ENCODE assay signal across 8 cellular contexts in genomic region chr16:30921459-30921747, GRCh38. TPM values are rescaled to one million over a fixed set of nuclear protein-coding genes. Genes with fewer than 3 reads are reported as not detected.
DNase-seq lines count a peak whose midpoint lies in the region; ATAC-seq, FAIRE-seq and TF ChIP-seq lines count a peak whose summit lies in the region.

No MANE protein-coding gene starts in this region.

- H3K4me3 ChIP-seq in left ventricle myocardium inferior, result peak overlapping the region; percentile 84
- peak overlapping the region; percentile 85 for H3K4me3 ChIP-seq in K562
- peak overlapping the region; percentile 42 for H3K4me3 ChIP-seq in urinary bladder (ENCODE audit: low read depth, low read length)

- no peaks in the 10 kb centered on the region for H3K9me1 ChIP-seq in K562 (ENCODE audit: control insufficient read depth, insufficient read depth, low read length)

- TF ChIP-seq RAD21 in K562 (CRISPR knock-in tag; conservative IDR thresholded peaks at IDR 0.05 in 1 of 2, IDR thresholded peaks at IDR 0.05 in 1 of 2), result no peak

- TF ChIP-seq EP300 in K562 (IDR thresholded peaks at IDR 0.05; ENCODE audit: low read length), result no peak

- H3K4me2 ChIP-seq in K562 (ENCODE audit: insufficient read depth, low read length), result peak overlapping the region; percentile 92

- no peak for TF ChIP-seq CTCF in left ventricle myocardium inferior (IDR thresholded peaks at IDR 0.05; ENCODE audit: borderline replicate concordance)
- no peak; a peak in 1 of 6 replicates for TF ChIP-seq CTCF in K562 (IDR thresholded peaks at IDR 0.05 in 2 of 3, conservative IDR thresholded peaks at IDR 0.05 in 1 of 3; ENCODE audit: insufficient read depth in 2 of 3, low read depth in 1 of 3, low read length in 3 of 3)
- no peak for TF ChIP-seq CTCF in mesothelial cell of epicardium (IDR thresholded peaks at IDR 0.05; ENCODE audit: unreplicated experiment)

- no peak for ATAC-seq in Right ventricle myocardium superior (ENCODE audit: poor library complexity)
- no peak for ATAC-seq in K562

- intact Hi-C loops in left ventricle myocardium inferior (cut with micrococcal nuclease) (no loop called here), Right ventricle myocardium superior (cut with DNase I) (loop anchor here (2.0 to 10.0 kb wide), 2 partner anchors 77 to 1117 kb away; partner anchors contain the start of gene MAZ), K562 (cut with micrococcal nuclease) (loop anchor here (1.0 to 5.0 kb wide), 4 partner anchors 27 to 264 kb away; partner anchors contain the start of genes BCL7C and FBRS)

- H3K27ac ChIP-seq in left ventricle myocardium inferior (replicated peaks) (peak overlapping the region; percentile 96), K562 (ENCODE audit: extremely low read depth, low read depth, low read length) (no peak overlapping the region), urinary bladder (ENCODE audit: low read depth) (peak overlapping the region; percentile 53)

- peaks cover 13% of the 10 kb centered on the region for H3K4me1 Mint-ChIP-seq in mesothelial cell of epicardium

- peak overlapping the region; percentile 100 for H3K4me3 Mint-ChIP-seq in mesothelial cell of epicardium

- H2AFZ ChIP-seq in K562 (ENCODE audit: low read depth, low read length), result peak overlapping the region; percentile 89

- peaks cover 32% of the 10 kb centered on the region for H3K4me1 ChIP-seq in left ventricle myocardium inferior
- peaks cover 3 to 35% of the 10 kb centered on the region in 2 experiments; a peak in 4 of 5 replicates for H3K4me1 ChIP-seq in K562 (replicated peaks in 1 of 2; ENCODE audit: control insufficient read depth in 2 of 2, insufficient read depth in 2 of 2, low read length in 2 of 2)
- no peaks in the 10 kb centered on the region for H3K4me1 ChIP-seq in urinary bladder (ENCODE audit: insufficient read depth)

- no peaks in the 10 kb centered on the region for H3K27me3 ChIP-seq in left ventricle myocardium inferior (ENCODE audit: low read depth)
- no peaks in the 10 kb centered on the region; a peak in 1 of 5 replicates for H3K27me3 ChIP-seq in K562 (ENCODE audit: control insufficient read depth in 2 of 2, insufficient read depth in 2 of 2, low read length in 2 of 2)

- in situ Hi-C loops in K562 (cut with MboI), result loop anchor here (5.0 kb wide), 1 partner anchor 74 kb away; no protein-coding TSS in a partner anchor

- DNase-seq in left ventricle myocardium inferior (no peak), Right ventricle myocardium superior (no peak), K562 (ENCODE audit: extremely low read depth in 1 of 4, low spot score in 3 of 4) (no peak), mesothelial cell of epicardium (ENCODE audit: low spot score in 2 of 2, unreplicated experiment in 2 of 2) (no peak), RCC 7860 (ENCODE audit: low spot score) (no peak), NCI-H1417 treated with DMSO at 0.1 percent for 48 hours (lab: John Stamatoyannopoulos, UW) (no peak), SIG-M5 treated with dmso at 0.1 percent for 504 hours (lab: John Stamatoyannopoulos, UW; ENCODE audit: unreplicated experiment) (no peak)

- H3K9me3 ChIP-seq in left ventricle myocardium inferior (replicated peaks) (no peaks in the 10 kb centered on the region), K562 (replicated peaks; ENCODE audit: control insufficient read depth, insufficient read depth, low read depth, low read length) (no peaks in the 10 kb centered on the region)

- H3K9me3 Mint-ChIP-seq in mesothelial cell of epicardium, result no peaks in the 10 kb centered on the region

- H4K20me1 ChIP-seq in K562 (replicated peaks; ENCODE audit: control insufficient read depth, insufficient read depth, low read length), result 0 out of 2 replicates have a peak, but pooled peaks cover 3% of the 10 kb centered on the region

- BruUV-seq in K562 (replicated peaks; lab: Mats Ljungman, UMichigan), result no TSS peak

- no peaks in the 10 kb centered on the region for H3K27me3 Mint-ChIP-seq in mesothelial cell of epicardium (ENCODE audit: low read depth)

- POLR2A ChIA-PET in K562 (lab: Yijun Ruan, JAX), result interaction anchor here (0.6 kb wide), 1 partner anchor 164 kb away, joined by 3 read pairs; no protein-coding TSS in a partner anchor

- FAIRE-seq in K562 (lab: Jason Lieb, UNC), result no peak
- no peak for FAIRE-seq in RCC 7860 (lab: Jason Lieb, UNC)

- WGBS in K562 (ENCODE audit: insufficient coverage, low coverage, missing lambda C conversion rate), result 15% methylated on average over 6 of the region's 6 CpGs
- 24% methylated on average over 6 of the region's 6 CpGs for WGBS in urinary bladder

- H3K36me3 ChIP-seq in left ventricle myocardium inferior, result no peaks in the 10 kb centered on the region
- peaks cover 13% of the 10 kb centered on the region; the same call in 1 of the 3 replicates for H3K36me3 ChIP-seq in K562 (ENCODE audit: control insufficient read depth, insufficient read depth, low read length)
- no peaks in the 10 kb centered on the region for H3K36me3 ChIP-seq in urinary bladder (ENCODE audit: insufficient read depth)

- H3K36me3 Mint-ChIP-seq in mesothelial cell of epicardium, result no peaks in the 10 kb centered on the region

- CTCF ChIA-PET in K562 (lab: Yijun Ruan, JAX; ENCODE audit: low intra/inter-chr PET ratio), result interaction anchor here (1.2 to 1.9 kb wide), 2 partner anchors 76 to 263 kb away, joined by 5 to 20 read pairs; no protein-coding TSS in a partner anchor

- H3K79me2 ChIP-seq in K562 (ENCODE audit: control insufficient read depth, insufficient read depth, low read length), result peaks cover 17% of the 10 kb centered on the region

- H3K27ac Mint-ChIP-seq in mesothelial cell of epicardium, result peak overlapping the region; percentile 100

- H3K9ac ChIP-seq in K562 (ENCODE audit: insufficient read depth in 1 of 2, low read depth in 2 of 2, low read length in 2 of 2), result peak overlapping the region; percentile 58 to 77; a peak in 2 of 4 replicates

- no peak for TF ChIP-seq POLR2A in K562 (conservative IDR thresholded peaks at IDR 0.05)

RNA-seq across cellular contexts. Expression of gene FBXL19, which starts 2.0 kb away (rescaled TPM):
- total RNA-seq in left ventricle myocardium inferior (6.3 TPM), Right ventricle myocardium superior (4.7 TPM), K562 (2014; rRNA removed) (32.7 and 48.1 TPM in 2 replicates), K562 (2014; rRNA removed; fragmentation: Illumina TruSeq; extraction: Trizol) (6.8 and 6.9 TPM in 2 replicates), K562 (2015; rRNA removed; fragmentation: Illumina TruSeq; extraction: Trizol) (17.6 and 17.8 TPM in 2 replicates), K562 (2021) (40.4 and 48.0 TPM in 2 replicates), mesothelial cell of epicardium (53.5 to 56.4 TPM (median 54.9 TPM) in 3 replicates), urinary bladder (9.6 TPM)
- total RNA-seq in K562 (2011; cell fraction: chromatin; rRNA removed; ENCODE audit: low replicate concordance), result 10.1 and 37.5 TPM in 2 replicates
- total RNA-seq in K562 (2011; cell fraction: nucleolus; rRNA removed), result 30.4 and 31.2 TPM in 2 replicates
- total RNA-seq in K562 (2011; cell fraction: nucleoplasm; rRNA removed), result 14.5 and 15.4 TPM in 2 replicates
- polyA plus RNA-seq in K562 (2011; rRNA removed) (9.1 and 9.9 TPM in 2 replicates), K562 (2014; fragmentation: Illumina TruSeq; extraction: Trizol) (7.6 and 18.1 TPM in 2 replicates), K562 (2014; fragmentation: Nextera tagmentation; extraction: Ambion mirVana) (under 1 TPM in 1 of 2 experiments, not detected in 1; 0.13 TPM), K562 (2014; rRNA removed) (22.0 and 26.0 TPM in 2 replicates), urinary bladder (15.2 TPM)
- polyA plus RNA-seq in K562 (2011; cell fraction: cytosol; rRNA removed), result 12.4 and 47.6 TPM in 2 replicates
- polyA plus RNA-seq in K562 (2011; cell fraction: nucleus; rRNA removed), result 16.9 and 37.2 TPM in 2 replicates
- 17.7 and 25.5 TPM in 2 replicates for polyA plus RNA-seq in K562 (2012)
- polyA minus RNA-seq in K562 (2011; rRNA and poly(A)+ RNA removed), result 3.8 and 7.2 TPM in 2 replicates
- polyA minus RNA-seq in K562 (2011; cell fraction: cytosol; rRNA and poly(A)+ RNA removed), result 26.1 and 27.7 TPM in 2 replicates
- polyA minus RNA-seq in K562 (2011; cell fraction: nucleus; rRNA and poly(A)+ RNA removed), result 7.5 and 9.4 TPM in 2 replicates

RNA-seq across cellular contexts. Expression of gene CTF1, which starts 25.0 kb away (rescaled TPM):
- total RNA-seq in left ventricle myocardium inferior, result 9.6 TPM
- 6.5 TPM for total RNA-seq in Right ventricle myocardium superior
- total RNA-seq in K562 (2011; cell fraction: chromatin; rRNA removed; ENCODE audit: low replicate concordance), result 2.9 and 6.1 TPM in 2 replicates
- total RNA-seq in K562 (2011; cell fraction: nucleolus; rRNA removed), result 4.2 and 5.5 TPM in 2 replicates
- 6.2 and 12.7 TPM in 2 replicates for total RNA-seq in K562 (2011; cell fraction: nucleoplasm; rRNA removed)
- total RNA-seq in K562 (2014; rRNA removed), result 0.36 and 1.0 TPM in 2 replicates
- total RNA-seq in K562 (2014; rRNA removed; fragmentation: Illumina TruSeq; extraction: Trizol), result 0.38 and 0.44 TPM in 2 replicates
- 0.33 and 0.53 TPM in 2 replicates for total RNA-seq in K562 (2015; rRNA removed; fragmentation: Illumina TruSeq; extraction: Trizol)
- total RNA-seq in K562 (2021), result 1.8 TPM in 2 replicates
- 1.9 and 3.6 TPM in 2 replicates for polyA plus RNA-seq in K562 (2011; rRNA removed)
- 6.9 and 7.6 TPM in 2 replicates for polyA plus RNA-seq in K562 (2011; cell fraction: cytosol; rRNA removed)
- 11.5 and 14.8 TPM in 2 replicates for polyA plus RNA-seq in K562 (2011; cell fraction: nucleus; rRNA removed)
- 2.0 and 5.6 TPM in 2 replicates for polyA plus RNA-seq in K562 (2012)
- polyA plus RNA-seq in K562 (2014; fragmentation: Illumina TruSeq; extraction: Trizol), result 2.5 and 2.8 TPM in 2 replicates
- under 1 TPM; 0.24 to 0.35 TPM for polyA plus RNA-seq in K562 (2014; fragmentation: Nextera tagmentation; extraction: Ambion mirVana)
- polyA plus RNA-seq in K562 (2014; rRNA removed), result 1.8 and 2.1 TPM in 2 replicates
- polyA minus RNA-seq in K562 (2011; rRNA and poly(A)+ RNA removed), result 0.98 and 1.7 TPM in 2 replicates
- 1.1 and 1.4 TPM in 2 replicates for polyA minus RNA-seq in K562 (2011; cell fraction: cytosol; rRNA and poly(A)+ RNA removed)
- polyA minus RNA-seq in K562 (2011; cell fraction: nucleus; rRNA and poly(A)+ RNA removed), result 1.3 and 1.9 TPM in 2 replicates
- total RNA-seq in mesothelial cell of epicardium, result 9.1 to 11.5 TPM (median 10.3 TPM) in 3 replicates
- 2.1 TPM for total RNA-seq in urinary bladder
- 16.8 TPM for polyA plus RNA-seq in urinary bladder

RNA-seq across cellular contexts. Expression of gene ORAI3, which starts 27.5 kb away (rescaled TPM):
- total RNA-seq in left ventricle myocardium inferior (12.2 TPM), Right ventricle myocardium superior (9.5 TPM), K562 (2014; rRNA removed) (19.0 and 23.5 TPM in 2 replicates), K562 (2014; rRNA removed; fragmentation: Illumina TruSeq; extraction: Trizol) (6.3 and 7.8 TPM in 2 replicates), K562 (2015; rRNA removed; fragmentation: Illumina TruSeq; extraction: Trizol) (12.4 and 12.9 TPM in 2 replicates), K562 (2021) (21.9 and 23.3 TPM in 2 replicates), mesothelial cell of epicardium (25.8 to 28.2 TPM (median 26.2 TPM) in 3 replicates), urinary bladder (16.7 TPM)
- 12.4 and 41.2 TPM in 2 replicates for total RNA-seq in K562 (2011; cell fraction: chromatin; rRNA removed; ENCODE audit: low replicate concordance)
- total RNA-seq in K562 (2011; cell fraction: nucleolus; rRNA removed), result 46.8 and 54.4 TPM in 2 replicates
- total RNA-seq in K562 (2011; cell fraction: nucleoplasm; rRNA removed), result 36.7 and 43.2 TPM in 2 replicates
- polyA plus RNA-seq in K562 (2011; rRNA removed) (15.8 and 29.7 TPM in 2 replicates), K562 (2014; fragmentation: Illumina TruSeq; extraction: Trizol) (14.1 and 18.0 TPM in 2 replicates), K562 (2014; fragmentation: Nextera tagmentation; extraction: Ambion mirVana) (1 to 10 TPM; 4.9 to 5.8 TPM), K562 (2014; rRNA removed) (16.5 and 19.0 TPM in 2 replicates), urinary bladder (39.7 TPM)
- polyA plus RNA-seq in K562 (2011; cell fraction: cytosol; rRNA removed), result 44.9 and 57.8 TPM in 2 replicates
- 25.0 and 28.3 TPM in 2 replicates for polyA plus RNA-seq in K562 (2011; cell fraction: nucleus; rRNA removed)
- polyA plus RNA-seq in K562 (2012), result 19.4 and 52.1 TPM in 2 replicates
- polyA minus RNA-seq in K562 (2011; rRNA and poly(A)+ RNA removed), result 12.8 and 14.8 TPM in 2 replicates
- 15.8 and 19.1 TPM in 2 replicates for polyA minus RNA-seq in K562 (2011; cell fraction: cytosol; rRNA and poly(A)+ RNA removed)
- polyA minus RNA-seq in K562 (2011; cell fraction: nucleus; rRNA and poly(A)+ RNA removed), result 9.3 and 12.7 TPM in 2 replicates

RNA-seq across cellular contexts. Expression of gene BCL7C, which starts 27.5 kb away (rescaled TPM):
- total RNA-seq in left ventricle myocardium inferior, result 25.2 TPM
- total RNA-seq in Right ventricle myocardium superior, result 28.8 TPM
- total RNA-seq in K562 (2011; cell fraction: chromatin; rRNA removed; ENCODE audit: low replicate concordance), result 6.9 and 9.3 TPM in 2 replicates
- 8.7 and 9.0 TPM in 2 replicates for total RNA-seq in K562 (2011; cell fraction: nucleolus; rRNA removed)
- 7.6 and 10.6 TPM in 2 replicates for total RNA-seq in K562 (2011; cell fraction: nucleoplasm; rRNA removed)
- 80.1 and 85.8 TPM in 2 replicates for total RNA-seq in K562 (2014; rRNA removed)
- total RNA-seq in K562 (2014; rRNA removed; fragmentation: Illumina TruSeq; extraction: Trizol), result 7.0 and 7.9 TPM in 2 replicates
- 31.6 and 32.9 TPM in 2 replicates for total RNA-seq in K562 (2015; rRNA removed; fragmentation: Illumina TruSeq; extraction: Trizol)
- 41.2 and 43.1 TPM in 2 replicates for total RNA-seq in K562 (2021)
- 15.1 and 17.4 TPM in 2 replicates for polyA plus RNA-seq in K562 (2011; rRNA removed)
- polyA plus RNA-seq in K562 (2011; cell fraction: cytosol; rRNA removed), result 18.7 and 45.5 TPM in 2 replicates
- polyA plus RNA-seq in K562 (2011; cell fraction: nucleus; rRNA removed), result 7.4 and 12.0 TPM in 2 replicates
- polyA plus RNA-seq in K562 (2012), result 23.9 and 28.5 TPM in 2 replicates
- polyA plus RNA-seq in K562 (2014; fragmentation: Illumina TruSeq; extraction: Trizol), result 19.6 and 37.5 TPM in 2 replicates
- polyA plus RNA-seq in K562 (2014; fragmentation: Nextera tagmentation; extraction: Ambion mirVana), result 1 to 10 TPM; 1.7 to 2.6 TPM
- polyA plus RNA-seq in K562 (2014; rRNA removed), result 61.9 and 75.9 TPM in 2 replicates
- polyA minus RNA-seq in K562 (2011; rRNA and poly(A)+ RNA removed), result 2.2 and 3.5 TPM in 2 replicates
- polyA minus RNA-seq in K562 (2011; cell fraction: cytosol; rRNA and poly(A)+ RNA removed), result 7.9 and 8.1 TPM in 2 replicates
- polyA minus RNA-seq in K562 (2011; cell fraction: nucleus; rRNA and poly(A)+ RNA removed), result 2.6 TPM in 2 replicates
- 43.6 to 44.8 TPM (median 43.9 TPM) in 3 replicates for total RNA-seq in mesothelial cell of epicardium
- 31.7 TPM for total RNA-seq in urinary bladder
- 33.2 TPM for polyA plus RNA-seq in urinary bladder

RNA-seq across cellular contexts. Expression of gene SETD1A, which starts 36.2 kb away (rescaled TPM):
- total RNA-seq in left ventricle myocardium inferior, result 7.4 TPM
- 6.9 TPM for total RNA-seq in Right ventricle myocardium superior
- total RNA-seq in K562 (2011; cell fraction: chromatin; rRNA removed; ENCODE audit: low replicate concordance), result 24.2 and 49.1 TPM in 2 replicates
- total RNA-seq in K562 (2011; cell fraction: nucleolus; rRNA removed), result 22.3 and 24.7 TPM in 2 replicates
- total RNA-seq in K562 (2011; cell fraction: nucleoplasm; rRNA removed), result 17.1 and 19.1 TPM in 2 replicates
- total RNA-seq in K562 (2014; rRNA removed), result 4.2 and 7.9 TPM in 2 replicates
- 2.0 and 2.5 TPM in 2 replicates for total RNA-seq in K562 (2014; rRNA removed; fragmentation: Illumina TruSeq; extraction: Trizol)
- 4.6 and 5.7 TPM in 2 replicates for total RNA-seq in K562 (2015; rRNA removed; fragmentation: Illumina TruSeq; extraction: Trizol)
- 30.2 and 36.0 TPM in 2 replicates for total RNA-seq in K562 (2021)
- polyA plus RNA-seq in K562 (2011; rRNA removed), result 2.2 and 3.0 TPM in 2 replicates
- polyA plus RNA-seq in K562 (2011; cell fraction: cytosol; rRNA removed), result 1.6 and 2.3 TPM in 2 replicates
- 15.4 and 22.7 TPM in 2 replicates for polyA plus RNA-seq in K562 (2011; cell fraction: nucleus; rRNA removed)
- 17.4 and 52.0 TPM in 2 replicates for polyA plus RNA-seq in K562 (2012)
- 15.0 and 20.1 TPM in 2 replicates for polyA plus RNA-seq in K562 (2014; fragmentation: Illumina TruSeq; extraction: Trizol)
- under 1 TPM; 0.08 to 0.14 TPM for polyA plus RNA-seq in K562 (2014; fragmentation: Nextera tagmentation; extraction: Ambion mirVana)
- 15.5 and 16.9 TPM in 2 replicates for polyA plus RNA-seq in K562 (2014; rRNA removed)
- 1.7 and 2.1 TPM in 2 replicates for polyA minus RNA-seq in K562 (2011; rRNA and poly(A)+ RNA removed)
- polyA minus RNA-seq in K562 (2011; cell fraction: cytosol; rRNA and poly(A)+ RNA removed), result 10.0 and 10.3 TPM in 2 replicates
- 6.1 and 8.6 TPM in 2 replicates for polyA minus RNA-seq in K562 (2011; cell fraction: nucleus; rRNA and poly(A)+ RNA removed)
- 30.8 to 39.1 TPM (median 36.4 TPM) in 3 replicates for total RNA-seq in mesothelial cell of epicardium
- total RNA-seq in urinary bladder, result 2.9 TPM
- 14.6 TPM for polyA plus RNA-seq in urinary bladder
